In the genomic region with DNA sequence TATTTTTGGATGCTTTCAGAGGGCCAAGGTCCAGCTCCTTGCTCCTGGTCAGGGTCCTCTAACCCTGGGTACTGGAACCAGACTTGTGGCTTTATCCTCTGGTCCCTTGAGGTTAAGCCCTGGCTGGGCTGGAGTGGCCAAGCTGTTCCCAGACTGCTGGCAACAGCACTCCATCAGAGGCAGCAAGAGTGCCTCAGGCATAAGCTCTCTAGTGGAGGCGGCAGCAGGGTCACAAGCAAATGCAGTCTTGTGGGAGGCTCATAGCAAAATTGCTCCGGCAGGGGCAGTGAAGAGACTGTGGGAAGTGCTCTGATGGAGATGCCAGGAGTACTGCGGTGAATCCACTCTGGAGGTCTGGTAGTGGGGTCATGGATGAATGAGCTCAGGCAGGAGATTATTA, we compare ENCODE assay signal across 20 cellular contexts.
DNase-seq lines count a peak whose midpoint lies in the region; ATAC-seq, FAIRE-seq and TF ChIP-seq lines count a peak whose summit lies in the region.
"Had no signal": no experiment of that assay in that cellular context is flagged by ENCODE, and none has a peak within 500 bp of the region (broad histone marks: within the 10 kb centered on the region; RNA-seq: fewer than 3 reads in every experiment).

No MANE protein-coding gene starts in this region.

- TF ChIP-seq POLR2A in right lobe of liver (IDR thresholded peaks at IDR 0.05): no peak

- H3K4me1 Mint-ChIP-seq in endodermal cell: no peaks in the 10 kb centered on the region
- H3K4me1 Mint-ChIP-seq: CD14-positive monocyte had no signal

- no peak for TF ChIP-seq EP300 in SK-N-SH (IDR thresholded peaks at IDR 0.05; ENCODE audit: borderline replicate concordance in 1 of 2, low read depth in 1 of 2, low read length in 1 of 2)

- CTCF ChIA-PET in SK-N-SH (lab: Yijun Ruan, JAX): interaction anchor here (1.0 to 2.8 kb wide), 4 partner anchors 10 to 119 kb away, joined by 3 to 9 read pairs (median 4); no protein-coding TSS in a partner anchor

- TF ChIP-seq RAD21 in SK-N-SH (IDR thresholded peaks at IDR 0.05; ENCODE audit: low read length) (no peak), liver (IDR thresholded peaks at IDR 0.05) (no peak)

- H3K4me3 ChIP-seq in SK-N-SH (ENCODE audit: low read depth in 2 of 2, low read length in 1 of 2) (no peak overlapping the region), liver (ENCODE audit: low read depth in 1 of 3, low read length in 3 of 3) (no peak overlapping the region), right lobe of liver (no peak overlapping the region), endodermal cell (ENCODE audit: low read length) (no peak overlapping the region)

- H3K4me2 ChIP-seq in SK-N-SH: no peak overlapping the region

- no peak overlapping the region for H3K27ac ChIP-seq in SK-N-SH (ENCODE audit: low read depth in 2 of 2, low read length in 1 of 2)
- H3K27ac ChIP-seq in liver (ENCODE audit: low read depth in 1 of 2, low read length in 2 of 2): no peak overlapping the region
- H3K27ac ChIP-seq in right lobe of liver: no peak overlapping the region
- no peak overlapping the region for H3K27ac ChIP-seq in endodermal cell (ENCODE audit: low read depth, low read length)
- H3K27ac ChIP-seq: 22Rv1 had no signal

- intact Hi-C loops in right lobe of liver (cut with DNase I) (no loop called here), posterior vena cava (cut with DNase I) (no loop called here)

- no peaks in the 10 kb centered on the region for H3K79me2 ChIP-seq in SK-N-SH (ENCODE audit: insufficient read depth)

- 14% methylated on average over 3 of the region's 3 CpGs for WGBS in SK-N-SH (ENCODE audit: low lambda C conversion rate)
- WGBS in liver: 86% methylated on average over 3 of the region's 3 CpGs
- WGBS in right lobe of liver (ENCODE audit: insufficient coverage, low coverage, low lambda C conversion rate, missing lambda C conversion rate): 17% methylated on average over 1 of the region's 3 CpGs
- 89 to 100% methylated on average over 2 to 3 of the region's 3 CpGs for WGBS in endodermal cell (ENCODE audit: insufficient coverage in 1 of 2, insufficient read length in 1 of 2), 2 experiments

- H3K9me2 ChIP-seq in SK-N-SH: no peaks in the 10 kb centered on the region

- DNase-seq in SK-N-SH (peak; percentile 14), right lobe of liver (no peak), posterior vena cava (ENCODE audit: low spot score) (peak; percentile 66), urothelium cell line (ENCODE audit: low spot score) (no peak), endodermal cell (no peak)
- DNase-seq in stimulated activated CD4-positive, alpha-beta T cell treated with anti-CD3 and anti-CD28 coated beads, Interleukin-12 subunit alpha, Interleukin-12 subunit beta, amount 100 ng/mL, for 4 hours: no peak
- DNase-seq: AML-193, DMS79, KG1, MV-4-11, NCI-H1694 treated with DMSO at 0.1 percent for 48 hours, NCI-H510A treated with DMSO at 0.1 percent for 48 hours, NCI-H774, OCI-M1 had no signal

- no peak for FAIRE-seq in urothelium cell line (lab: Jason Lieb, UNC)
- FAIRE-seq: H1, HepG2 had no signal

- H2AFZ ChIP-seq in SK-N-SH (ENCODE audit: low read depth): no peak overlapping the region

- peaks cover 52% of the 10 kb centered on the region for H3K9me3 Mint-ChIP-seq in endodermal cell

- no peaks in the 10 kb centered on the region for H3K27me3 ChIP-seq in SK-N-SH (ENCODE audit: insufficient read depth)
- H3K27me3 ChIP-seq in liver (ENCODE audit: control insufficient read depth in 4 of 4, insufficient read depth in 4 of 4, low read length in 3 of 4): peaks cover 0 to 2% (median 0%) of the 10 kb centered on the region in 4 donors
- H3K27me3 ChIP-seq in right lobe of liver: no peaks in the 10 kb centered on the region
- H3K27me3 ChIP-seq in endodermal cell (ENCODE audit: control insufficient read depth, insufficient read depth, low read length, poor library complexity, severe bottlenecking): no peaks in the 10 kb centered on the region

- peaks cover 13% of the 10 kb centered on the region for H3K27me3 Mint-ChIP-seq in endodermal cell (ENCODE audit: insufficient read depth)

- no peaks in the 10 kb centered on the region for H3K36me3 Mint-ChIP-seq in endodermal cell (ENCODE audit: low read depth)
- H3K36me3 Mint-ChIP-seq: CD14-positive monocyte had no signal

- no peaks in the 10 kb centered on the region for H3F3A ChIP-seq in SK-N-SH (replicated peaks; ENCODE audit: insufficient read depth)

- H3K4me1 ChIP-seq in SK-N-SH (ENCODE audit: control insufficient read depth in 1 of 2, insufficient read depth in 2 of 2, low read depth in 1 of 2, low read length in 1 of 2): no peaks in the 10 kb centered on the region; a peak in 1 of 4 replicates
- H3K4me1 ChIP-seq in liver (ENCODE audit: control insufficient read depth in 4 of 4, insufficient read depth in 4 of 4, low read length in 3 of 4): no peaks in the 10 kb centered on the region
- no peaks in the 10 kb centered on the region for H3K4me1 ChIP-seq in right lobe of liver
- no peaks in the 10 kb centered on the region for H3K4me1 ChIP-seq in endodermal cell (ENCODE audit: control insufficient read depth, insufficient read depth, low read length)

- no peaks in the 10 kb centered on the region for H3K36me3 ChIP-seq in SK-N-SH (replicated peaks in 1 of 2; ENCODE audit: control insufficient read depth in 1 of 2, insufficient read depth in 2 of 2, low read length in 1 of 2)
- no peaks in the 10 kb centered on the region for H3K36me3 ChIP-seq in liver (ENCODE audit: control insufficient read depth in 4 of 4, insufficient read depth in 3 of 4, low read depth in 1 of 4, low read length in 3 of 4)
- H3K36me3 ChIP-seq in right lobe of liver: no peaks in the 10 kb centered on the region
- H3K36me3 ChIP-seq in endodermal cell (ENCODE audit: control insufficient read depth, insufficient read depth, low read length): no peaks in the 10 kb centered on the region

- H3K4me3 Mint-ChIP-seq in endodermal cell: no peak overlapping the region
- H3K4me3 Mint-ChIP-seq: CD14-positive monocyte had no signal

- H4K20me1 ChIP-seq in SK-N-SH (ENCODE audit: insufficient read depth): no peaks in the 10 kb centered on the region

- H3K9ac ChIP-seq in SK-N-SH (no peak overlapping the region), liver (ENCODE audit: low read depth in 1 of 2, low read length in 2 of 2) (no peak overlapping the region), endodermal cell (ENCODE audit: extremely low read depth, low read length, poor library complexity, severe bottlenecking) (no peak overlapping the region)

- no peak for ATAC-seq in SK-N-SH treated with all-trans-retinoic acid at 6 μM for 48 hours
- no peak for ATAC-seq in right lobe of liver
- ATAC-seq: HepG2 had no signal

- no peak for TF ChIP-seq CTCF in SK-N-SH (IDR thresholded peaks at IDR 0.05)
- TF ChIP-seq CTCF in liver (IDR thresholded peaks at IDR 0.05; ENCODE audit: low read depth, low read length, missing input control): no peak
- no peak for TF ChIP-seq CTCF in right lobe of liver (IDR thresholded peaks at IDR 0.05)
- TF ChIP-seq CTCF in endodermal cell (conservative IDR thresholded peaks at IDR 0.05): no peak

- POLR2A ChIA-PET in SK-N-SH (lab: Yijun Ruan, JAX): no interaction called here

- H3K9me3 ChIP-seq in SK-N-SH (no peaks in the 10 kb centered on the region), liver (ENCODE audit: control insufficient read depth in 4 of 4, low read length in 3 of 4) (peaks cover 0 to 13% (median 4%) of the 10 kb centered on the region in 4 donors), right lobe of liver (no peaks in the 10 kb centered on the region), endodermal cell (ENCODE audit: control insufficient read depth, low read length) (peaks cover 31% of the 10 kb centered on the region)

- H3K27ac Mint-ChIP-seq in endodermal cell: no peak overlapping the region
- H3K27ac Mint-ChIP-seq: CD14-positive monocyte had no signal

TF ChIP-seq in SK-N-SH, 30 proteins besides CTCF, POLR2A, EP300 and RAD21 (continues in another document):
- TF ChIP-seq FOXJ3 (CRISPR knock-in tag; IDR thresholded peaks at IDR 0.05) (no peak), TEAD4 (IDR thresholded peaks at IDR 0.05; ENCODE audit: borderline replicate concordance, insufficient read depth) (no peak), RFX5 (IDR thresholded peaks at IDR 0.05; ENCODE audit: low read length) (no peak), MAX (IDR thresholded peaks at IDR 0.05; ENCODE audit: low read depth) (no peak), RCOR1 (IDR thresholded peaks at IDR 0.05; ENCODE audit: low read length) (no peak)

TF ChIP-seq in SK-N-SH treated with all-trans-retinoic acid at 6 μM for 48 hours, 23 proteins besides CTCF, POLR2A, EP300 and RAD21 (continues in another document):
- TF ChIP-seq PPARA (CRISPR knock-in tag; IDR thresholded peaks at IDR 0.05; ENCODE audit: borderline replicate concordance): no peak
- no peak for TF ChIP-seq SNAI2 (CRISPR knock-in tag; IDR thresholded peaks at IDR 0.05)
- TF ChIP-seq, protein P1, sequence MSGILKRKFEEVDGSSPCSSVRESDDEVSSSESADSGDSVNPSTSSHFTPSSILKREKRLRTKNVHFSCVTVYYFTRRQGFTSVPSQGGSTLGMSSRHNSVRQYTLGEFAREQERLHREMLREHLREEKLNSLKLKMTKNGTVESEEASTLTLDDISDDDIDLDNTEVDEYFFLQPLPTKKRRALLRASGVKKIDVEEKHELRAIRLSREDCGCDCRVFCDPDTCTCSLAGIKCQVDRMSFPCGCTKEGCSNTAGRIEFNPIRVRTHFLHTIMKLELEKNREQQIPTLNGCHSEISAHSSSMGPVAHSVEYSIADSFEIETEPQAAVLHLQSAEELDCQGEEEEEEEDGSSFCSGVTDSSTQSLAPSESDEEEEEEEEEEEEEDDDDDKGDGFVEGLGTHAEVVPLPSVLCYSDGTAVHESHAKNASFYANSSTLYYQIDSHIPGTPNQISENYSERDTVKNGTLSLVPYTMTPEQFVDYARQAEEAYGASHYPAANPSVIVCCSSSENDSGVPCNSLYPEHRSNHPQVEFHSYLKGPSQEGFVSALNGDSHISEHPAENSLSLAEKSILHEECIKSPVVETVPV (CRISPR knock-in tag; IDR thresholded peaks at IDR 0.05): no peak
- TF ChIP-seq ZC3H10 (CRISPR knock-in tag; IDR thresholded peaks at IDR 0.05): no peak

TF ChIP-seq in liver, 16 proteins besides CTCF, POLR2A, EP300 and RAD21:
- TF ChIP-seq MAX (IDR thresholded peaks at IDR 0.05) (no peak), EGR1 (IDR thresholded peaks at IDR 0.05; ENCODE audit: low read depth in 2 of 2) (no peak), TAF1 (conservative IDR thresholded peaks at IDR 0.05) (no peak), FOXA2 (IDR thresholded peaks at IDR 0.05) (no peak), YY1 (IDR thresholded peaks at IDR 0.05) (no peak), FOXA1 (IDR thresholded peaks at IDR 0.05) (no peak), RXRA (IDR thresholded peaks at IDR 0.05) (no peak), NR2F2 (IDR thresholded peaks at IDR 0.05) (peak; percentile 85)

Comparison
In these comparisons a context has a peak if more than half of its experiments do, and no peak if none do; other contexts are left out.
1. DNase-seq: peak in SK-N-SH (single experiment) and posterior vena cava (single experiment); none in right lobe of liver (0 of 3), urothelium cell line (single experiment), stimulated activated CD4-positive, alpha-beta T cell treated with anti-CD3 and anti-CD28 coated beads, Interleukin-12 subunit alpha, Interleukin-12 subunit beta, amount 100 ng/mL, for 4 hours (single experiment) and endodermal cell (single experiment).